ENCODE assay signal across 8 cellular contexts in the genomic region with DNA sequence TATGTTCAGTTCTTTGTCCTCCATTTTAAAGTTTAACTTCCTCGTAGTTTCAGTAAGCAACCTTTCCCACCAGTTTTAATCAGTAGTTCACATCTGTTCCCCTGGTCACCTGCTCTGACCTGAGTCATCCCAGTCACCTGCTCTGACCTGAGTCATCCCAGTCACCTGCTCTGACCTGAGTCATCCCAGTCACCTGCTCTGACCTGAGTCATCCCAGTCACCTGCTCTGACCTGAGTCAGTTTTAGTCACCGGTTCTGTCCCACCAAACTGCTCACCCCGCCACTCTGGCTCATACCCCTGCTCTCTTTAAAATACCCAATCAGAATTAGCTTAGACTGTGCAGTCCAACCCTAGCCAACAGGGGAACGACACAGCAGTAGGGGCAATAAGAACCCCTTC.
A peak's percentile ranks its signal among the peaks of the same experiment; 100 is the strongest.
DNase-seq lines count a peak whose midpoint lies in the region; ATAC-seq, FAIRE-seq and TF ChIP-seq lines count a peak whose summit lies in the region.
"Not testable (repeated sequence)": the region's sequence is repeated elsewhere in the genome, so short reads cannot be mapped to it uniquely, and the experiment has no call there.

No MANE protein-coding gene starts in this region.

- H3K4me1 ChIP-seq in HEK293 (ENCODE audit: control insufficient read depth, insufficient read depth, low read length); endodermal cell (ENCODE audit: control insufficient read depth, insufficient read depth, low read length); kidney (ENCODE audit: control insufficient read depth in 1 of 2, insufficient read depth in 1 of 2, low read depth in 1 of 2, low read length in 2 of 2): not testable (repeated sequence)
- peaks cover 77% of the 10 kb centered on the region for H3K4me1 ChIP-seq in OCI-LY3 (ENCODE audit: low read length)

- intact Hi-C loops in activated CD8-positive, alpha-beta T cell treated with anti-CD3 and anti-CD28 coated beads for 36 hours (cut with micrococcal nuclease); kidney (cut with DNase I): not testable (repeated sequence)

- H3K27ac Mint-ChIP-seq in activated CD8-positive, alpha-beta T cell treated with anti-CD3 and anti-CD28 coated beads for 36 hours, result not testable (repeated sequence)
- peak overlapping the region; percentile 62 for H3K27ac Mint-ChIP-seq in endodermal cell

- not testable (repeated sequence) for TF ChIP-seq CTCF in HEK293 (tag by site-specific recombination; IDR thresholded peaks at IDR 0.05); OCI-LY3 (IDR thresholded peaks at IDR 0.05; ENCODE audit: low read depth, low read length); activated CD8-positive, alpha-beta T cell treated with anti-CD3 and anti-CD28 coated beads for 36 hours (IDR thresholded peaks at IDR 0.05); endodermal cell (conservative IDR thresholded peaks at IDR 0.05); kidney (IDR thresholded peaks at IDR 0.05; ENCODE audit: borderline replicate concordance, extremely low read depth, insufficient read depth)

- ATAC-seq in GM18502 (IDR thresholded peaks at IDR 0.05; ENCODE audit: poor library complexity, unreplicated experiment) (peak; percentile 56), HG03442 (IDR thresholded peaks at IDR 0.05; ENCODE audit: unreplicated experiment) (peak; percentile 42)
- ATAC-seq in activated CD8-positive, alpha-beta T cell treated with anti-CD3 and anti-CD28 coated beads for 36 hours, result not testable (repeated sequence)

- H3K9ac ChIP-seq in OCI-LY3 (ENCODE audit: low read length), result peak overlapping the region; percentile 98
- not testable (repeated sequence) for H3K9ac ChIP-seq in endodermal cell (ENCODE audit: extremely low read depth, low read length, poor library complexity, severe bottlenecking); kidney (ENCODE audit: low read length in 2 of 2)

- not testable (repeated sequence) for H3K4me3 ChIP-seq in HEK293 (ENCODE audit: low read depth, low read length); endodermal cell (ENCODE audit: low read length); kidney (ENCODE audit: low read length in 2 of 2)
- peak overlapping the region; percentile 61 for H3K4me3 ChIP-seq in OCI-LY3 (ENCODE audit: low read length)

- H4K20me1 ChIP-seq in OCI-LY3 (ENCODE audit: insufficient read depth, low read length), result not testable (repeated sequence)

- 69 to 90% methylated on average over 1 to 4 of the region's 4 CpGs for WGBS in endodermal cell (ENCODE audit: insufficient coverage in 1 of 2, insufficient read length in 1 of 2), 2 experiments

- H3K36me3 ChIP-seq in HEK293 (ENCODE audit: control insufficient read depth in 2 of 2, insufficient read depth in 1 of 2, low read length in 2 of 2); endodermal cell (ENCODE audit: control insufficient read depth, insufficient read depth, low read length); kidney (ENCODE audit: control insufficient read depth in 1 of 2, insufficient read depth in 2 of 2, low read length in 2 of 2): not testable (repeated sequence)
- peaks cover 30% of the 10 kb centered on the region for H3K36me3 ChIP-seq in OCI-LY3 (replicated peaks; ENCODE audit: low read depth, low read length)

- H3K9me3 Mint-ChIP-seq in activated CD8-positive, alpha-beta T cell treated with anti-CD3 and anti-CD28 coated beads for 36 hours; endodermal cell: not testable (repeated sequence)

- H3K27me3 Mint-ChIP-seq in activated CD8-positive, alpha-beta T cell treated with anti-CD3 and anti-CD28 coated beads for 36 hours; endodermal cell (ENCODE audit: insufficient read depth): not testable (repeated sequence)

- FAIRE-seq in kidney (lab: Jason Lieb, UNC), result not testable (repeated sequence)

- H3K4me2 ChIP-seq in OCI-LY3 (ENCODE audit: low read length), result peak overlapping the region; percentile 83

- peak; percentile 2 for DNase-seq in activated CD8-positive, alpha-beta T cell treated with anti-CD3 and anti-CD28 coated beads for 36 hours
- DNase-seq in endodermal cell, result not testable (repeated sequence)
- DNase-seq in kidney, result peak; percentile 56
- DNase-seq in stimulated activated CD4-positive, alpha-beta T cell treated with anti-CD3 and anti-CD28 coated beads, Interleukin-1b, Interleukin-23, amount 100 ng/mL, for 48 hours, result peak; percentile 3

- not testable (repeated sequence) for H3K27me3 ChIP-seq in OCI-LY3 (ENCODE audit: low read depth, low read length); endodermal cell (ENCODE audit: control insufficient read depth, insufficient read depth, low read length, poor library complexity, severe bottlenecking)

- not testable (repeated sequence) for H3K36me3 Mint-ChIP-seq in activated CD8-positive, alpha-beta T cell treated with anti-CD3 and anti-CD28 coated beads for 36 hours (ENCODE audit: low read depth); endodermal cell (ENCODE audit: low read depth)

- POLR2A ChIA-PET in HEK293 (lab: Yijun Ruan, JAX); activated CD8-positive, alpha-beta T cell treated with anti-CD3 and anti-CD28 coated beads for 36 hours (lab: Charles Lee): not testable (repeated sequence)

- CTCF ChIA-PET in HEK293 (lab: Yijun Ruan, JAX); activated CD8-positive, alpha-beta T cell treated with anti-CD3 and anti-CD28 coated beads for 36 hours (lab: Charles Lee): not testable (repeated sequence)

- H2AFZ ChIP-seq in OCI-LY3 (ENCODE audit: low read depth, low read length), result not testable (repeated sequence)

- H3K4me3 Mint-ChIP-seq in activated CD8-positive, alpha-beta T cell treated with anti-CD3 and anti-CD28 coated beads for 36 hours; endodermal cell: not testable (repeated sequence)

- not testable (repeated sequence) for H3K4me1 Mint-ChIP-seq in activated CD8-positive, alpha-beta T cell treated with anti-CD3 and anti-CD28 coated beads for 36 hours (ENCODE audit: low read depth); endodermal cell

- not testable (repeated sequence) for H3K79me2 ChIP-seq in OCI-LY3 (ENCODE audit: low read length)

- not testable (repeated sequence) for H3K27ac ChIP-seq in HEK293 (ENCODE audit: extremely low read depth, low read depth, low read length); endodermal cell (ENCODE audit: low read depth, low read length); kidney (ENCODE audit: low read depth in 2 of 2, low read length in 2 of 2)
- peak overlapping the region; percentile 97 for H3K27ac ChIP-seq in OCI-LY3 (ENCODE audit: low read length)

- H3K9me3 ChIP-seq in HEK293 (ENCODE audit: control insufficient read depth, insufficient read depth, low read depth, low read length); OCI-LY3 (ENCODE audit: insufficient read depth, low read length); kidney (ENCODE audit: control insufficient read depth in 1 of 2, low read length in 2 of 2): not testable (repeated sequence)
- H3K9me3 ChIP-seq in endodermal cell (ENCODE audit: control insufficient read depth, low read length), result peaks cover 58% of the 10 kb centered on the region

TF ChIP-seq in HEK293, 187 proteins besides CTCF, POLR2A, EP300 and RAD21:
- peak; percentile 75; the same call in 1 of the 2 replicates for TF ChIP-seq ZNF366 (tag by site-specific recombination; conservative IDR thresholded peaks at IDR 0.05)
- TF ChIP-seq SP3 (tag by site-specific recombination; IDR thresholded peaks at IDR 0.05), result peak; percentile 45
